8 cellular contexts compared by ENCODE assay signal in the genomic region with DNA sequence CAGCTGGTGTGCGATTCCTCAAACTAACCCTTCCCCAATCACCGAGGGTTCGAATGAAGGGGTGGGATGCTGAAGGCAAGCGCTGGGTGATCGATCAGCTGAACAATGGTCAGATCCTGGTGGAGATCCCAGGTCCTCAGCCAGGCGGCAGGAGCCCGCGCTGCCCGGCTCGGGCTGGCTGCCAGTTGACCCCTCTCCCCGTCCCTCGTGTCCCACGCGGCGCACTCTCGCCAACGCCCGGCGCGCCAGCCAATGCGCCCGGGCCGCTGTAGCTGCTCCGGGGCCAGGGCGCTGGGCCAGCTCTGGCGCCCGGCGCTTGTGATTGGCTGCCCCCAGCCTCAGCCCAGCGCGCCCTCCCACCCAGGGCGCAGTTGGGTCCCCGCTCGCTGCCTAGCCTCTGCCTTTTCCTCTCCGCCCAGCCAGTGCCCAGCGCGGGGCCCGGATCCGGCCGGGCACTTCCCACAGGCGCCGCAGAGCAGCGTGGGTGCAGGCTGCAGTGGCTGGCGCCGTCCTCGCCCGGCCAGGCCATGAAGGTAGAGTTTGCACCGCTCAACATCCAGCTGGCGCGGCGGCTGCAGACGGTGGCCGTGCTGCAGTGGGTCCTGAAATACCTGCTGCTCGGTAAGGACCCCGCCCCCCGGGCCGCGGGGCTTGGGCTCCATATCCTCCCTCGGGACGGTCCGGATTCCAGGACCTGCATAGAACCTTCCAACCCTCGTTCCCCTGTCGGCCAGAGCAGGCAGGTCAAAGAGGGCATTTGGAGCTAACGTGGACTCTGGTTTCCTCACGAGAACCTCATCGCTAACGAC. TPM values are rescaled to one million over a fixed set of nuclear protein-coding genes. Genes with fewer than 3 reads are reported as not detected.
DNase-seq lines count a peak whose midpoint lies in the region; ATAC-seq and TF ChIP-seq lines count a peak whose summit lies in the region.

A gene with protein sequence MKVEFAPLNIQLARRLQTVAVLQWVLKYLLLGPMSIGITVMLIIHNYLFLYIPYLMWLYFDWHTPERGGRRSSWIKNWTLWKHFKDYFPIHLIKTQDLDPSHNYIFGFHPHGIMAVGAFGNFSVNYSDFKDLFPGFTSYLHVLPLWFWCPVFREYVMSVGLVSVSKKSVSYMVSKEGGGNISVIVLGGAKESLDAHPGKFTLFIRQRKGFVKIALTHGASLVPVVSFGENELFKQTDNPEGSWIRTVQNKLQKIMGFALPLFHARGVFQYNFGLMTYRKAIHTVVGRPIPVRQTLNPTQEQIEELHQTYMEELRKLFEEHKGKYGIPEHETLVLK (plus strand): TSS at position 400 of the 809 bp plus-strand sequence. CDS start 128 bp downstream, at position 528.

- peak within 1 kb of the TSS; percentile 79 for H3K4me3 Mint-ChIP-seq in Caco-2 (ENCODE audit: unreplicated experiment)

- no peaks in the 10 kb centered on the region for H3K27me3 Mint-ChIP-seq in Caco-2 (ENCODE audit: insufficient read depth, unreplicated experiment)

- no CpG with 5 or more reads among the region's 66 CpGs for WGBS in iPS DF 6.9 (ENCODE audit: insufficient coverage, insufficient read length)

- H3K27ac Mint-ChIP-seq in Caco-2 (ENCODE audit: unreplicated experiment), result no peak within 1 kb of the TSS

- H3K9me3 ChIP-seq in Caco-2 (no peaks in the 10 kb centered on the region), HUES48 (ENCODE audit: control insufficient read depth, insufficient read depth, low read length) (no peaks in the 10 kb centered on the region), ascending aorta (no peaks in the 10 kb centered on the region), iPS DF 6.9 (ENCODE audit: control insufficient read depth, insufficient read depth, low read length) (no peaks in the 10 kb centered on the region)

- H3K4me1 ChIP-seq in Caco-2 (peaks cover 10% of the 10 kb centered on the region), HUES48 (ENCODE audit: control insufficient read depth, insufficient read depth, low read length) (peaks cover 5% of the 10 kb centered on the region; the same call in 1 of the 2 replicates), ascending aorta (peaks cover 0 to 6% of the 10 kb centered on the region in 2 donors), iPS DF 6.9 (ENCODE audit: control insufficient read depth, insufficient read depth, low read length) (no peaks in the 10 kb centered on the region; the same call in none of the 2 replicates), rectal smooth muscle tissue (ENCODE audit: control insufficient read depth, insufficient read depth, low read length) (no peaks in the 10 kb centered on the region)

- no peaks in the 10 kb centered on the region for H3K36me3 Mint-ChIP-seq in Caco-2 (ENCODE audit: insufficient read depth, unreplicated experiment)

- no peaks in the 10 kb centered on the region for H3K9me3 Mint-ChIP-seq in Caco-2 (ENCODE audit: unreplicated experiment)

- H3K27me3 ChIP-seq in Caco-2 (replicated peaks; ENCODE audit: control insufficient read depth, insufficient read depth, low read length) (no peaks in the 10 kb centered on the region), HUES48 (ENCODE audit: control insufficient read depth, insufficient read depth, low read length) (peaks cover 31% of the 10 kb centered on the region), ascending aorta (no peaks in the 10 kb centered on the region), iPS DF 6.9 (ENCODE audit: control insufficient read depth, insufficient read depth, low read length) (peaks cover 1% of the 10 kb centered on the region), rectal smooth muscle tissue (ENCODE audit: control insufficient read depth, insufficient read depth, low read length) (peaks cover 2% of the 10 kb centered on the region)

- CTCF ChIA-PET in Caco-2 (lab: Charles Lee), result interaction anchor here (0.7 to 1.9 kb wide), 3 partner anchors 19 to 288 kb away, joined by 4 to 8 read pairs (median 5); no protein-coding TSS in a partner anchor

- no peak for ATAC-seq in GM21447 (IDR thresholded peaks at IDR 0.05; ENCODE audit: unreplicated experiment)

- BruUV-seq in Caco-2 (replicated peaks; lab: Mats Ljungman, UMichigan), result no TSS peak

- H3K36me3 ChIP-seq in Caco-2 (ENCODE audit: control insufficient read depth, insufficient read depth, low read length) (no peaks in the 10 kb centered on the region), HUES48 (ENCODE audit: control insufficient read depth, insufficient read depth, low read length) (no peaks in the 10 kb centered on the region), ascending aorta (no peaks in the 10 kb centered on the region), iPS DF 6.9 (ENCODE audit: control insufficient read depth, insufficient read depth, low read length) (no peaks in the 10 kb centered on the region), rectal smooth muscle tissue (ENCODE audit: control insufficient read depth, insufficient read depth, low read length) (no peaks in the 10 kb centered on the region)

- peaks cover 12% of the 10 kb centered on the region for H3K4me1 Mint-ChIP-seq in Caco-2 (ENCODE audit: low read depth, unreplicated experiment)

- DNase-seq in Caco-2 (peak; percentile 74 to 75), ascending aorta (ENCODE audit: low spot score in 2 of 2) (peak in 1 of 2 donors; percentile 64), iPS DF 6.9 (ENCODE audit: low read depth, low spot score) (peak; percentile 50), SHP77 (lab: John Stamatoyannopoulos, UW) (no peak), NCI-H1436 treated with DMSO at 0.1 percent for 48 hours (lab: John Stamatoyannopoulos, UW) (no peak)

- no peak within 1 kb of the TSS for H3K27ac ChIP-seq in HUES48 (ENCODE audit: low read depth, low read length)
- H3K27ac ChIP-seq in ascending aorta, result no peak within 1 kb of the TSS
- no peak within 1 kb of the TSS for H3K27ac ChIP-seq in iPS DF 6.9 (ENCODE audit: low read length)
- no peak within 1 kb of the TSS for H3K27ac ChIP-seq in rectal smooth muscle tissue (ENCODE audit: low read depth, low read length)

- H3K9ac ChIP-seq in HUES48 (ENCODE audit: low read depth, low read length) (no peak within 1 kb of the TSS), rectal smooth muscle tissue (ENCODE audit: low read length) (no peak within 1 kb of the TSS)

- POLR2A ChIA-PET in Caco-2 (lab: Charles Lee), result no interaction called here

- intact Hi-C loops in Caco-2 (cut with micrococcal nuclease; ENCODE audit: unreplicated experiment) (loop anchor here (1.0 kb wide), 1 partner anchor 15 kb away; the partner anchor contains the start of gene FARSB), ascending aorta (cut with DNase I) (no loop called here)

- H3K4me3 ChIP-seq in Caco-2 (ENCODE audit: low read depth, low read length), result peak within 1 kb of the TSS; percentile 41
- H3K4me3 ChIP-seq in HUES48 (ENCODE audit: low read depth, low read length), result peak within 1 kb of the TSS; percentile 67
- H3K4me3 ChIP-seq in ascending aorta, result peak within 1 kb of the TSS; percentile 57 to 70
- peak within 1 kb of the TSS; percentile 65; the same call in 1 of the 2 replicates for H3K4me3 ChIP-seq in iPS DF 6.9 (ENCODE audit: low read length)
- peak within 1 kb of the TSS; percentile 56 for H3K4me3 ChIP-seq in rectal smooth muscle tissue (ENCODE audit: low read length)

- TF ChIP-seq CTCF in Caco-2 (IDR thresholded peaks at IDR 0.05; ENCODE audit: insufficient read depth in 1 of 2, low read depth in 1 of 2, low read length in 1 of 2, severe bottlenecking in 1 of 2, unreplicated experiment in 1 of 2), result peak; percentile 22
- TF ChIP-seq CTCF in ascending aorta (IDR thresholded peaks at IDR 0.05), result no peak

RNA-seq across cellular contexts. Expression of the gene that starts here (rescaled TPM):
- not detected in 2 replicates for total RNA-seq in Caco-2 (2022)
- not detected for total RNA-seq in ascending aorta

Comparison
In these comparisons a context has a peak if more than half of its experiments do, and no peak if none do; other contexts are left out.
1. Peak in DNase-seq and H3K4me3 ChIP-seq in Caco-2; RNA of the gene not detected or under 1 TPM.
2. CTCF ChIP-seq: peak in Caco-2 (2 of 2); none in ascending aorta (0 of 3).
3. Peak in every context shown above with its lines, with median percentiles within 50 percentile points of each other: H3K4me3 ChIP-seq.